Comparison of ENCODE assay signal across 8 cellular contexts in genomic region chr19:48391100-48392005, GRCh38. TPM values are rescaled to one million over a fixed set of nuclear protein-coding genes. Genes with fewer than 3 reads are reported as not detected.
DNase-seq lines count a peak whose midpoint lies in the region; ATAC-seq and TF ChIP-seq lines count a peak whose summit lies in the region.

KDELR1 (minus strand) TSS chr19:48391551; CDS start chr19:48391358, 193 bp downstream.

- H3K9me3 ChIP-seq in T-helper 17 cell (ENCODE audit: control insufficient read depth, low read length, poor library complexity, severe bottlenecking): no peaks in the 10 kb centered on the region
- H3K9me3 ChIP-seq in right atrium auricular region: no peaks in the 10 kb centered on the region
- H3K9me3 ChIP-seq in psoas muscle: no peaks in the 10 kb centered on the region

- H3K27me3 Mint-ChIP-seq in T-helper 17 cell: peaks cover 15% of the 10 kb centered on the region

- peak within 1 kb of the TSS; percentile 90 for H3K4me3 Mint-ChIP-seq in T-helper 17 cell

- peak within 1 kb of the TSS; percentile 92 for H3K27ac Mint-ChIP-seq in T-helper 17 cell

- peak within 1 kb of the TSS; percentile 91 for H3K4me3 ChIP-seq in right atrium auricular region
- H3K4me3 ChIP-seq in psoas muscle: peak within 1 kb of the TSS; percentile 99

- DNase-seq in COLO829 (ENCODE audit: low spot score): peak; percentile 79
- DNase-seq in LoVo (ENCODE audit: low spot score): peak; percentile 83
- peak; percentile 70 to 72 (median 70) for DNase-seq in T-helper 17 cell
- DNase-seq in anterior cingulate cortex (lab: John Stamatoyannopoulos, UW): peak in 57 of 58 donors; percentile 39 to 89 (median 69)
- peak; percentile 77 for DNase-seq in right atrium auricular region (ENCODE audit: low spot score)
- peak; percentile 70 to 87 for DNase-seq in psoas muscle

- H3K4me1 ChIP-seq in right atrium auricular region: peaks cover 0 to 35% of the 10 kb centered on the region in 2 donors
- no peaks in the 10 kb centered on the region for H3K4me1 ChIP-seq in psoas muscle

- peak; percentile 91 to 94 for TF ChIP-seq CTCF in right atrium auricular region (IDR thresholded peaks at IDR 0.05)
- TF ChIP-seq CTCF in psoas muscle (IDR thresholded peaks at IDR 0.05): peak; percentile 86

- peaks cover 8% of the 10 kb centered on the region for H3K36me3 Mint-ChIP-seq in T-helper 17 cell (ENCODE audit: low read depth)

- peak; percentile 84 for ATAC-seq in GM21381 (IDR thresholded peaks at IDR 0.05; ENCODE audit: unreplicated experiment)
- ATAC-seq in T-helper 17 cell: peak; percentile 85
- peak; percentile 91 to 97 (median 95) for ATAC-seq in psoas muscle
- ATAC-seq in GM18858 (IDR thresholded peaks at IDR 0.05; ENCODE audit: unreplicated experiment): no peak

- intact Hi-C loops in psoas muscle (cut with DNase I): loop anchor here (1.0 to 5.0 kb wide), 3 partner anchors 27 to 74 kb away; partner anchors contain the start of gene SYNGR4 (in 1 of the 2)

- H3K27me3 ChIP-seq in right atrium auricular region (peaks cover 17 to 25% of the 10 kb centered on the region in 2 donors), psoas muscle (ENCODE audit: insufficient read depth in 3 of 3, low read length in 2 of 3) (peaks cover 0 to 36% (median 27%) of the 10 kb centered on the region in 3 donors)

- WGBS in psoas muscle, 3 donors: 4 to 6% (median 5%) methylated on average over 37 to 42 of the region's 42 CpGs

- H3K27ac ChIP-seq in right atrium auricular region: peak within 1 kb of the TSS; percentile 96
- peak within 1 kb of the TSS; percentile 87 for H3K27ac ChIP-seq in psoas muscle

- H3K36me3 ChIP-seq in right atrium auricular region (peaks cover 29% of the 10 kb centered on the region), psoas muscle (ENCODE audit: insufficient read depth in 1 of 2, low read depth in 1 of 2) (peaks cover 0 to 32% of the 10 kb centered on the region in 2 donors)

- peaks cover 30% of the 10 kb centered on the region for H3K4me1 Mint-ChIP-seq in T-helper 17 cell

RNA-seq across cellular contexts. Expression of gene KDELR1, which starts in this region (rescaled TPM):
- total RNA-seq in T-helper 17 cell: 10 to 100 TPM; 34.0 to 41.3 TPM
- 10 to 100 TPM; 74.1 to 82.0 TPM for total RNA-seq in right atrium auricular region
- 10 to 100 TPM; 56.5 to 71.0 (median 62.9) TPM for total RNA-seq in psoas muscle
- polyA plus RNA-seq in psoas muscle: 10 to 100 TPM; 37.0 to 48.7 (median 40.0) TPM
